ENCODE assay signal across 15 cellular contexts in genomic region chr9:38074441-38074943, GRCh38. TPM values are rescaled to one million over a fixed set of nuclear protein-coding genes. Genes with fewer than 3 reads are reported as not detected.
DNase-seq lines count a peak whose midpoint lies in the region; ATAC-seq and TF ChIP-seq lines count a peak whose summit lies in the region.
"Had no signal": no experiment of that assay in that cellular context is flagged by ENCODE, and none has a peak within 500 bp of the region (broad histone marks: within the 10 kb centered on the region; RNA-seq: fewer than 3 reads in every experiment).

No MANE protein-coding gene starts in this region.

- peaks cover 16% of the 10 kb centered on the region for H3K4me1 ChIP-seq in mesendoderm (ENCODE audit: control insufficient read depth, low read depth, low read length)
- H3K4me1 ChIP-seq: breast epithelium had no signal

- ATAC-seq in WTC11: no peak
- no peak for ATAC-seq in HG02981 (IDR thresholded peaks at IDR 0.05; ENCODE audit: unreplicated experiment)
- no peak for ATAC-seq in HG02852 (IDR thresholded peaks at IDR 0.05; ENCODE audit: unreplicated experiment)
- ATAC-seq: CD8-positive, alpha-beta T cell had no signal

- H2AK5ac ChIP-seq in mesendoderm (ENCODE audit: low read length): peak overlapping the region; percentile 39

- no peaks in the 10 kb centered on the region for H3K79me2 ChIP-seq in mesendoderm (ENCODE audit: control insufficient read depth, insufficient read depth, low read length)

- no peaks in the 10 kb centered on the region for H3K79me1 ChIP-seq in mesendoderm (ENCODE audit: low read length)

- H2BK15ac ChIP-seq in mesendoderm (replicated peaks; ENCODE audit: low read depth): no peak overlapping the region

- no peak overlapping the region for H3K4ac ChIP-seq in mesendoderm (ENCODE audit: low read depth, low read length)

- H3K23ac ChIP-seq in mesendoderm (ENCODE audit: low read length): no peak overlapping the region

- no peak overlapping the region for H3K9ac ChIP-seq in mesendoderm (ENCODE audit: low read length)

- no peak for TF ChIP-seq CTCF in NB4 (IDR thresholded peaks at IDR 0.05; ENCODE audit: low read depth, low read length)
- no peak for TF ChIP-seq CTCF in cardiac fibroblast (IDR thresholded peaks at IDR 0.05; ENCODE audit: low read depth, low read length)
- no peak for TF ChIP-seq CTCF in WTC11 (IDR thresholded peaks at IDR 0.05)

- no peak overlapping the region for H4K5ac ChIP-seq in mesendoderm (ENCODE audit: low read length)

- 100% methylated on average over 1 of the region's 4 CpGs for WGBS in mesendoderm (ENCODE audit: extremely low coverage, insufficient coverage, low lambda C conversion rate)

- H4K8ac ChIP-seq in mesendoderm (ENCODE audit: low read depth, low read length): no peak overlapping the region

- no peak for TF ChIP-seq POLR2A in NB4 (IDR thresholded peaks at IDR 0.05; ENCODE audit: extremely low read depth, insufficient read length)

- peaks cover 12% of the 10 kb centered on the region for H3K27me3 Mint-ChIP-seq in WTC11 (ENCODE audit: low read depth)

- no peak overlapping the region for H3K4me2 ChIP-seq in mesendoderm (ENCODE audit: low read length)

- H2BK5ac ChIP-seq in mesendoderm (ENCODE audit: low read length): peak overlapping the region; percentile 17

- POLR2A ChIA-PET in WTC11 (lab: Charles Lee): no interaction called here

- H3K9me3 Mint-ChIP-seq in WTC11: peaks cover 13% of the 10 kb centered on the region
- H3K9me3 Mint-ChIP-seq: CD8-positive, alpha-beta T cell; nephron; stimulated activated naive CD8-positive, alpha-beta T cell treated with anti-CD3 and anti-CD28 coated beads, Interleukin-15, Interleukin-2, amounts not matched to agents 100 ng/mL and 50 ng/mL, for 24 hours had no signal

- no peak overlapping the region for H3K18ac ChIP-seq in mesendoderm (ENCODE audit: low read length)

- H3K4me3 ChIP-seq in NB4 (ENCODE audit: low read depth, low read length) (no peak overlapping the region), cardiac fibroblast (replicated peaks in 1 of 2; ENCODE audit: low read depth in 2 of 2, low read length in 2 of 2) (no peak overlapping the region), mesendoderm (ENCODE audit: low read length) (no peak overlapping the region)
- H3K4me3 ChIP-seq: breast epithelium had no signal

- no peaks in the 10 kb centered on the region for H3K36me3 ChIP-seq in mesendoderm (ENCODE audit: control insufficient read depth, insufficient read depth, low read length)
- H3K36me3 ChIP-seq: breast epithelium had no signal

- H3K4me3 Mint-ChIP-seq in WTC11: no peak overlapping the region
- H3K4me3 Mint-ChIP-seq: activated naive CD4-positive, alpha-beta T cell treated with anti-CD3 and anti-CD28 coated beads, Interleukin-2, amount 10 ng/mL, durations not matched to agents 7 days and 5 days; CD8-positive, alpha-beta T cell; nephron; stimulated activated naive CD8-positive, alpha-beta T cell treated with anti-CD3 and anti-CD28 coated beads, Interleukin-15, Interleukin-2, amounts not matched to agents 100 ng/mL and 50 ng/mL, for 24 hours had no signal

- H3K4me1 Mint-ChIP-seq in WTC11: peaks cover 19% of the 10 kb centered on the region

- H3K36me3 Mint-ChIP-seq in WTC11: no peaks in the 10 kb centered on the region
- H3K36me3 Mint-ChIP-seq: activated naive CD4-positive, alpha-beta T cell treated with anti-CD3 and anti-CD28 coated beads, Interleukin-2, amount 10 ng/mL, durations not matched to agents 7 days and 5 days; CD8-positive, alpha-beta T cell had no signal

- CTCF ChIA-PET in WTC11 (lab: Charles Lee): interaction anchor here (2.4 kb wide), 1 partner anchor 161 kb away, joined by 8 read pairs; no protein-coding TSS in a partner anchor

- H3K56ac ChIP-seq in mesendoderm (ENCODE audit: low read length): peak overlapping the region; percentile 27

- no peaks in the 10 kb centered on the region for H3K27me3 ChIP-seq in mesendoderm (ENCODE audit: insufficient read depth, low read length, poor library complexity)
- H3K27me3 ChIP-seq: breast epithelium had no signal

- no peak overlapping the region for H3K27ac ChIP-seq in mesendoderm (ENCODE audit: low read depth, low read length)
- H3K27ac ChIP-seq: breast epithelium had no signal

- no peak overlapping the region for H3K27ac Mint-ChIP-seq in WTC11
- H3K27ac Mint-ChIP-seq: activated naive CD4-positive, alpha-beta T cell treated with anti-CD3 and anti-CD28 coated beads, Interleukin-2, amount 10 ng/mL, durations not matched to agents 7 days and 5 days; CD8-positive, alpha-beta T cell; nephron; stimulated activated naive CD8-positive, alpha-beta T cell treated with anti-CD3 and anti-CD28 coated beads, Interleukin-15, Interleukin-2, amounts not matched to agents 100 ng/mL and 50 ng/mL, for 24 hours had no signal

- DNase-seq in EH (ENCODE audit: low read depth) (peak; percentile 90), NB4 (ENCODE audit: low read depth) (peak; percentile 15), cardiac fibroblast (ENCODE audit: low read depth in 2 of 2) (peak; percentile 36 to 54), mesendoderm (no peak), WTC11 (ENCODE audit: low spot score) (no peak)
- no peak for DNase-seq in stimulated activated naive CD4-positive, alpha-beta T cell treated with Interleukin-2 at 50 U/mL for 16 hours (lab: John Stamatoyannopoulos, UW)
- DNase-seq: activated naive CD4-positive, alpha-beta T cell treated with anti-CD3 and anti-CD28 coated beads, Interleukin-2, amount 10 ng/mL, durations not matched to agents 7 days and 5 days; CD8-positive, alpha-beta T cell; kidney; NCI-H1105 had no signal

- H2BK120ac ChIP-seq in mesendoderm (ENCODE audit: low read depth, low read length): no peak overlapping the region

TF ChIP-seq in WTC11, 78 proteins besides CTCF, POLR2A, EP300 and RAD21:
- TF ChIP-seq GRHL2 (CRISPR knock-in tag; IDR thresholded peaks at IDR 0.05; ENCODE audit: insufficient replicate concordance, severe bottlenecking) (no peak), ZNF281 (CRISPR knock-in tag; IDR thresholded peaks at IDR 0.05) (no peak), ZNF416 (CRISPR knock-in tag; IDR thresholded peaks at IDR 0.05) (no peak), MYBL2 (CRISPR knock-in tag; IDR thresholded peaks at IDR 0.05) (no peak), TCF7 (CRISPR knock-in tag; IDR thresholded peaks at IDR 0.05; ENCODE audit: low read depth) (no peak), OVOL2 (CRISPR knock-in tag; IDR thresholded peaks at IDR 0.05; ENCODE audit: borderline replicate concordance) (no peak), PRRX2 (CRISPR knock-in tag; IDR thresholded peaks at IDR 0.05) (no peak), GTF2I (CRISPR knock-in tag; conservative IDR thresholded peaks at IDR 0.05) (no peak), ZNF671 (CRISPR knock-in tag; IDR thresholded peaks at IDR 0.05) (no peak), JUN (CRISPR knock-in tag; IDR thresholded peaks at IDR 0.05) (no peak), CBFB (CRISPR knock-in tag; IDR thresholded peaks at IDR 0.05; ENCODE audit: low read depth) (no peak), GABPB1 (CRISPR knock-in tag; IDR thresholded peaks at IDR 0.05) (no peak), ZNF263 (CRISPR knock-in tag; IDR thresholded peaks at IDR 0.05; ENCODE audit: low read depth) (no peak)
- TF ChIP-seq, protein P1, sequence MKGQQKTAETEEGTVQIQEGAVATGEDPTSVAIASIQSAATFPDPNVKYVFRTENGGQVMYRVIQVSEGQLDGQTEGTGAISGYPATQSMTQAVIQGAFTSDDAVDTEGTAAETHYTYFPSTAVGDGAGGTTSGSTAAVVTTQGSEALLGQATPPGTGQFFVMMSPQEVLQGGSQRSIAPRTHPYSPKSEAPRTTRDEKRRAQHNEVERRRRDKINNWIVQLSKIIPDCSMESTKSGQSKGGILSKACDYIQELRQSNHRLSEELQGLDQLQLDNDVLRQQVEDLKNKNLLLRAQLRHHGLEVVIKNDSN (CRISPR knock-in tag; IDR thresholded peaks at IDR 0.05): no peak
- TF ChIP-seq, protein P2, sequence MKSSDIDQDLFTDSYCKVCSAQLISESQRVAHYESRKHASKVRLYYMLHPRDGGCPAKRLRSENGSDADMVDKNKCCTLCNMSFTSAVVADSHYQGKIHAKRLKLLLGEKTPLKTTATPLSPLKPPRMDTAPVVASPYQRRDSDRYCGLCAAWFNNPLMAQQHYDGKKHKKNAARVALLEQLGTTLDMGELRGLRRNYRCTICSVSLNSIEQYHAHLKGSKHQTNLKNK (CRISPR knock-in tag; IDR thresholded peaks at IDR 0.05): no peak

RNA-seq across cellular contexts. Expression of gene SHB, which starts 5.5 kb away (rescaled TPM):
- polyA plus RNA-seq in mesendoderm (2013, experiment 1 of 2): 13.4 TPM
- 13.5 TPM for polyA plus RNA-seq in mesendoderm (2013, experiment 2 of 2)
- total RNA-seq in WTC11 (2021): 9.5 to 12.2 TPM (median 10.6 TPM) in 3 replicates

Comparison
In these comparisons a context has a peak if more than half of its experiments do, and no peak if none do; other contexts are left out.
1. DNase-seq: peak in EH (single experiment), NB4 (single experiment) and cardiac fibroblast (2 of 2); none in mesendoderm (single experiment), WTC11 (single experiment) and stimulated activated naive CD4-positive, alpha-beta T cell treated with Interleukin-2 at 50 U/mL for 16 hours (single experiment).